ENCODE assay signal across 13 cellular contexts in the genomic region with DNA sequence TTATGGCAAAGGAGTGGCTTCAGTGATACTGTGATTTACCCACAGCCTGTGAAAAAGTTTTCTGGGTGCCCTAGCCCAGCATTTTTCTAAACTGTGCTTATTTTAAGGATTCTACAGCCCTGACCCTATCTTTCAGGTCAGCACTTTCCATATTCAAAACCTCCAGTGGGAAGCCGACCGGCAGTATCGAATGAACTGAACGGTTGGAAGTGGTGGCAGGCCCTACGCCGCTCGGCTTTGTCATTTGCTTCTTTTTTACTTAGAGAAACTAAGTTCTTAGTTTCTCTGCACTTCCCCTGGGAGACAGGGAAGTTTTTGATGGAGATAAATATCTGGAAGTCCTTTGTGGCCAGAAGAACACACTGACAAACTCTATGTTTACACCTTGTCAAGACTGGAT. TPM values are rescaled to one million over a fixed set of nuclear protein-coding genes. Genes with fewer than 3 reads are reported as not detected.
DNase-seq lines count a peak whose midpoint lies in the region; ATAC-seq, FAIRE-seq and TF ChIP-seq lines count a peak whose summit lies in the region.
"Had no signal": no experiment of that assay in that cellular context is flagged by ENCODE, and none has a peak within 500 bp of the region (broad histone marks: within the 10 kb centered on the region; RNA-seq: fewer than 3 reads in every experiment).

No MANE protein-coding gene starts in this region.

- peaks cover 15% of the 10 kb centered on the region for H3K4me1 Mint-ChIP-seq in stimulated activated naive CD8-positive, alpha-beta T cell treated with anti-CD3 and anti-CD28 coated beads, Interleukin-15, Interleukin-2, amounts not matched to agents 100 ng/mL and 50 ng/mL, for 24 hours (ENCODE audit: low read depth)
- no peaks in the 10 kb centered on the region for H3K4me1 Mint-ChIP-seq in astrocyte (ENCODE audit: low read depth, unreplicated experiment)

- DNase-seq in stimulated activated naive CD8-positive, alpha-beta T cell treated with anti-CD3 and anti-CD28 coated beads, Interleukin-15, Interleukin-2, amounts not matched to agents 100 U/mL and 50 U/mL, for 24 hours, result no peak
- DNase-seq in astrocyte (ENCODE audit: low read depth), result no peak
- no peak for DNase-seq in HCEC 1CT
- no peak for DNase-seq in Karpas-422
- DNase-seq in NOMO-1 (lab: John Stamatoyannopoulos, UW; ENCODE audit: unreplicated experiment in 2 of 2), result no peak
- DNase-seq: midbrain had no signal

- no peaks in the 10 kb centered on the region for H3K79me2 ChIP-seq in astrocyte (ENCODE audit: insufficient read depth, low read length)
- no peaks in the 10 kb centered on the region for H3K79me2 ChIP-seq in Karpas-422 (ENCODE audit: low read length)

- TF ChIP-seq CTCF in astrocyte (IDR thresholded peaks at IDR 0.05; ENCODE audit: insufficient read depth, low read depth, low read length), result no peak

- H3K9me3 ChIP-seq in astrocyte (ENCODE audit: insufficient read depth, low read depth, low read length) (no peaks in the 10 kb centered on the region), muscle layer of duodenum (ENCODE audit: control insufficient read depth in 1 of 2, low read length in 2 of 2) (no peaks in the 10 kb centered on the region), Karpas-422 (ENCODE audit: low read length) (no peaks in the 10 kb centered on the region)
- H3K9me3 ChIP-seq: BE2C had no signal

- H3K9ac ChIP-seq in astrocyte (ENCODE audit: low read length) (no peak overlapping the region), Karpas-422 (ENCODE audit: low read length) (no peak overlapping the region)

- no peak overlapping the region for H3K4me2 ChIP-seq in astrocyte (ENCODE audit: low read length)
- no peak overlapping the region for H3K4me2 ChIP-seq in Karpas-422 (ENCODE audit: low read depth, low read length, poor library complexity, severe bottlenecking)

- H3K36me3 ChIP-seq in astrocyte (ENCODE audit: insufficient read depth, low read length) (no peaks in the 10 kb centered on the region), muscle layer of duodenum (ENCODE audit: control insufficient read depth in 1 of 2, insufficient read depth in 2 of 2, low read length in 2 of 2) (no peaks in the 10 kb centered on the region), Karpas-422 (ENCODE audit: insufficient read depth, low read length) (no peaks in the 10 kb centered on the region)
- H3K36me3 ChIP-seq: BE2C, cardiac muscle cell had no signal

- H3K27ac ChIP-seq in astrocyte (ENCODE audit: low read depth, low read length), result no peak overlapping the region
- no peak overlapping the region for H3K27ac ChIP-seq in muscle layer of duodenum (ENCODE audit: low read length)
- no peak overlapping the region for H3K27ac ChIP-seq in Karpas-422 (ENCODE audit: low read length)
- H3K27ac ChIP-seq: cardiac muscle cell had no signal

- H4K20me1 ChIP-seq in astrocyte (ENCODE audit: insufficient read depth, low read length) (no peaks in the 10 kb centered on the region), Karpas-422 (ENCODE audit: insufficient read depth, low read depth, low read length) (no peaks in the 10 kb centered on the region)

- no peaks in the 10 kb centered on the region for H3K9me2 ChIP-seq in Karpas-422 (replicated peaks; ENCODE audit: insufficient read depth, low read length)

- peak overlapping the region; percentile 79 for H3K4me3 Mint-ChIP-seq in stimulated activated naive CD8-positive, alpha-beta T cell treated with anti-CD3 and anti-CD28 coated beads, Interleukin-15, Interleukin-2, amounts not matched to agents 100 ng/mL and 50 ng/mL, for 24 hours
- peak overlapping the region; percentile 72 for H3K4me3 Mint-ChIP-seq in astrocyte (ENCODE audit: unreplicated experiment)

- H3K4me3 ChIP-seq in astrocyte (ENCODE audit: insufficient read depth, low read depth, low read length) (no peak overlapping the region), muscle layer of duodenum (ENCODE audit: low read depth in 1 of 2, low read length in 2 of 2) (peak overlapping the region; percentile 48 to 63), Karpas-422 (ENCODE audit: low read length) (no peak overlapping the region)

- no peak for ATAC-seq in stimulated activated naive CD8-positive, alpha-beta T cell treated with anti-CD3 and anti-CD28 coated beads, Interleukin-15, Interleukin-2, amounts not matched to agents 100 U/mL and 50 U/mL, for 24 hours
- ATAC-seq in GM19395 (IDR thresholded peaks at IDR 0.05; ENCODE audit: unreplicated experiment), result no peak

- no peaks in the 10 kb centered on the region for H3K36me3 Mint-ChIP-seq in stimulated activated naive CD8-positive, alpha-beta T cell treated with anti-CD3 and anti-CD28 coated beads, Interleukin-15, Interleukin-2, amounts not matched to agents 100 ng/mL and 50 ng/mL, for 24 hours (ENCODE audit: low read depth)
- no peaks in the 10 kb centered on the region for H3K36me3 Mint-ChIP-seq in astrocyte (ENCODE audit: low read depth, unreplicated experiment)

- H3K9me3 Mint-ChIP-seq in stimulated activated naive CD8-positive, alpha-beta T cell treated with anti-CD3 and anti-CD28 coated beads, Interleukin-15, Interleukin-2, amounts not matched to agents 100 ng/mL and 50 ng/mL, for 24 hours, result no peaks in the 10 kb centered on the region
- peaks cover 2% of the 10 kb centered on the region for H3K9me3 Mint-ChIP-seq in astrocyte (ENCODE audit: unreplicated experiment)

- FAIRE-seq in astrocyte (lab: Jason Lieb, UNC), result no peak

- H3K4me1 ChIP-seq in astrocyte (ENCODE audit: insufficient read depth, low read length) (no peaks in the 10 kb centered on the region), muscle layer of duodenum (ENCODE audit: control insufficient read depth in 1 of 2, insufficient read depth in 2 of 2, low read length in 2 of 2) (peaks cover 0 to 17% of the 10 kb centered on the region in 2 donors), Karpas-422 (ENCODE audit: low read length) (no peaks in the 10 kb centered on the region)
- H3K4me1 ChIP-seq: BE2C had no signal

- H3K27me3 ChIP-seq in astrocyte (ENCODE audit: insufficient read depth, low read length) (peaks cover 22% of the 10 kb centered on the region), muscle layer of duodenum (ENCODE audit: low read depth, low read length) (no peaks in the 10 kb centered on the region), Karpas-422 (ENCODE audit: low read length) (no peaks in the 10 kb centered on the region)

- H3K27me3 Mint-ChIP-seq in stimulated activated naive CD8-positive, alpha-beta T cell treated with anti-CD3 and anti-CD28 coated beads, Interleukin-15, Interleukin-2, amounts not matched to agents 100 ng/mL and 50 ng/mL, for 24 hours, result peaks cover 39% of the 10 kb centered on the region
- H3K27me3 Mint-ChIP-seq in astrocyte (ENCODE audit: low read depth, unreplicated experiment), result peaks cover 35% of the 10 kb centered on the region

- H2AFZ ChIP-seq in astrocyte (ENCODE audit: low read depth, low read length) (no peak overlapping the region), Karpas-422 (ENCODE audit: low read length) (no peak overlapping the region)

- H3K27ac Mint-ChIP-seq in stimulated activated naive CD8-positive, alpha-beta T cell treated with anti-CD3 and anti-CD28 coated beads, Interleukin-15, Interleukin-2, amounts not matched to agents 100 ng/mL and 50 ng/mL, for 24 hours, result no peak overlapping the region
- H3K27ac Mint-ChIP-seq in astrocyte (ENCODE audit: unreplicated experiment), result peak overlapping the region; percentile 14

RNA-seq across cellular contexts. Expression of a gene that starts 1.0 kb away (rescaled TPM):
- 2.8 and 3.0 TPM in 2 replicates for total RNA-seq in astrocyte
- total RNA-seq in Karpas-422 (2014; rRNA removed; shearing (Covaris generic); ENCODE audit: low replicate concordance), result not detected in 2 replicates
- total RNA-seq: fibroblast of villous mesenchyme had no signal

RNA-seq across cellular contexts. Expression of a gene that starts 56.6 kb away (rescaled TPM):
- total RNA-seq in astrocyte, result 0.20 and 0.22 TPM in 2 replicates
- not detected in 2 replicates for total RNA-seq in Karpas-422 (2014; rRNA removed; shearing (Covaris generic); ENCODE audit: low replicate concordance)
- total RNA-seq: cardiac muscle cell, fibroblast of villous mesenchyme, HT-29 had no signal

Comparison
In these comparisons a context has a peak if more than half of its experiments do, and no peak if none do; other contexts are left out.
1. H3K4me3 ChIP-seq: peak in muscle layer of duodenum (2 of 2); none in astrocyte (single experiment) and Karpas-422 (single experiment).